2 cellular contexts compared by ENCODE assay signal in the genomic region with DNA sequence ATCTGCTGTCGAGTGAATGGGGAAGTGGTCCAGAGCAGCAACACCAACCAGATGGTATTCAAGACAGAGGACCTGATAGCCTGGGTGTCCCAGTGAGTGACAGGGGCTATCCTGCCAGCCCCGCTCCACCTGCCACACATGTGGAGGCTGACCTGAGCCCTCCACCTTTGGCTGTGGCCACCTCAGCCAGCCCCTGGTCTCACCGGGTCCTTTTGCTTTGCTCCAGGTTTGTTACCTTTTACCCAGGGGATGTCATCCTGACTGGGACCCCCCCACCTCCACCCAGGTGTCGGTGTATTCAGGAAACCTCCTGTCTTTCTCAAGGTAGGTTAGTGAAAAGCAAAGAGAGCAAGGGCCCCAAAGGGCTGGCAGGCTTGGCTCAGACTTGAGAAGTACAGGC. TPM values are rescaled to one million over a fixed set of nuclear protein-coding genes. Genes with fewer than 3 reads are reported as not detected.
"Had no signal": no experiment of that assay in that cellular context is flagged by ENCODE, and none has a peak within 500 bp of the region (broad histone marks: within the 10 kb centered on the region; RNA-seq: fewer than 3 reads in every experiment).

No MANE protein-coding gene starts in this region.

RNA-seq across cellular contexts. Expression of gene GPAT2, which starts 13.6 kb away (rescaled TPM):
- total RNA-seq: HepG2, HT1080 had no signal
- polyA plus RNA-seq: HepG2 had no signal
